Comparison of ENCODE assay signal across 9 cellular contexts in the genomic region with DNA sequence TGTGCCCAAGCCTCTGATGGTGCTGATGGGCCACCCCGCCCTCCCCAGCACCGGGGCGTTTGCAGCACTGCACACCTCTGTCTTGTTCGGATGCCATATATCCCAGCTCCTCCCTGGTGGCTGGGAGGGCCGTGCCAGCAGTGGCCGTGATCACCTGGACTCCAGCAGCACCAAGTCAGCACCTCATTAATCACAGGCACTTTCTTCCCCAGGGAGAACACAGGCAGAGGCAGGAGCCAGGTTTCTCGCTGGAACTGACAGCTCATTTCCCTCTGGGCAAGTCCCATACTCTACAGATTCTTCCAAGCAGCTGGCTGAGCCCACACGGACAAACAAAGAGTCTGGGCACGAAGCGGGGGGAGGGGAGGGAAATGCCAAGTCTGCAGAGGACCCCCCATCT.
A peak's percentile ranks its signal among the peaks of the same experiment; 100 is the strongest.
DNase-seq lines count a peak whose midpoint lies in the region; ATAC-seq and TF ChIP-seq lines count a peak whose summit lies in the region.
"Had no signal": no experiment of that assay in that cellular context is flagged by ENCODE, and none has a peak within 500 bp of the region (broad histone marks: within the 10 kb centered on the region; RNA-seq: fewer than 3 reads in every experiment).

No MANE protein-coding gene starts in this region.

- TF ChIP-seq CTCF in testis (IDR thresholded peaks at IDR 0.05) (no peak), MM.1S (IDR thresholded peaks at IDR 0.05; ENCODE audit: low read length) (no peak)

- no peaks in the 10 kb centered on the region for H3K9me2 ChIP-seq in MM.1S (replicated peaks; ENCODE audit: insufficient read depth, low read length)

- H3K4me1 ChIP-seq in testis (no peaks in the 10 kb centered on the region), MM.1S (ENCODE audit: low read length) (peaks cover 44% of the 10 kb centered on the region)

- ATAC-seq in Right ventricle myocardium superior (ENCODE audit: poor library complexity) (peak; percentile 87), SK-N-SH treated with all-trans-retinoic acid at 6 μM for 48 hours (peak; percentile 33; the same call in 2 of the 3 replicates), left cardiac atrium (peak; percentile 38 to 60), HG03108 (IDR thresholded peaks at IDR 0.05; ENCODE audit: unreplicated experiment) (no peak)

- intact Hi-C loops in Right ventricle myocardium superior (cut with DNase I): loop anchor here (10.0 kb wide), 1 partner anchor 169 kb away; no protein-coding TSS in a partner anchor
- intact Hi-C loops in cardiac septum (cut with DNase I): loop anchor here (5.0 kb wide), 1 partner anchor 51 kb away; no protein-coding TSS in a partner anchor
- intact Hi-C loops in left cardiac atrium (cut with DNase I): no loop called here
- intact Hi-C loops in testis (cut with DNase I; ENCODE audit: low total_unique reads): no loop called here

- H3K9ac ChIP-seq in MM.1S (ENCODE audit: low read length): no peak overlapping the region

- 82 to 87% methylated on average over 5 to 10 of the region's 10 CpGs for WGBS in testis, 2 donors

- no peaks in the 10 kb centered on the region for H4K20me1 ChIP-seq in MM.1S (ENCODE audit: insufficient read depth, low read length)

- no peak overlapping the region for H3K4me3 ChIP-seq in testis
- no peak overlapping the region for H3K4me3 ChIP-seq in MM.1S (ENCODE audit: low read length)

- H3K27ac ChIP-seq in testis (no peak overlapping the region), MM.1S (ENCODE audit: low read length) (no peak overlapping the region)

- H3K9me3 ChIP-seq in testis (no peaks in the 10 kb centered on the region), MM.1S (replicated peaks; ENCODE audit: insufficient read depth, low read length) (no peaks in the 10 kb centered on the region)

- TF ChIP-seq POLR2A in testis (IDR thresholded peaks at IDR 0.05): no peak

- no peaks in the 10 kb centered on the region for H3K36me3 ChIP-seq in testis (ENCODE audit: low read depth, missing control alignments)
- H3K36me3 ChIP-seq in MM.1S (replicated peaks; ENCODE audit: insufficient read depth, low read length): no peaks in the 10 kb centered on the region

- H3F3A ChIP-seq in MM.1S (ENCODE audit: insufficient read depth, low read length): peaks cover 22% of the 10 kb centered on the region; the same call in 1 of the 2 replicates

- H3K4me2 ChIP-seq in MM.1S (ENCODE audit: low read depth, low read length): no peak overlapping the region

- no peak overlapping the region for H2AFZ ChIP-seq in MM.1S (ENCODE audit: low read length)

- H3K79me2 ChIP-seq in MM.1S (ENCODE audit: low read length): peaks cover 15% of the 10 kb centered on the region

- DNase-seq in Right ventricle myocardium superior: no peak
- DNase-seq in cardiac septum (ENCODE audit: low spot score): no peak
- DNase-seq in left cardiac atrium: no peak
- DNase-seq in testis: peak; percentile 5
- no peak for DNase-seq in NCI-H2196 treated with DMSO at 0.1 percent for 48 hours (lab: John Stamatoyannopoulos, UW; ENCODE audit: unreplicated experiment)
- no peak for DNase-seq in MM.1S
- DNase-seq: nucleus accumbens had no signal

- no peaks in the 10 kb centered on the region for H3K27me3 ChIP-seq in testis
- no peaks in the 10 kb centered on the region for H3K27me3 ChIP-seq in MM.1S (replicated peaks; ENCODE audit: insufficient read depth, low read length)

TF ChIP-seq in SK-N-SH treated with all-trans-retinoic acid at 6 μM for 48 hours, 23 proteins besides CTCF, POLR2A, EP300 and RAD21 (continues in another document):
- TF ChIP-seq TCF4 (CRISPR knock-in tag; IDR thresholded peaks at IDR 0.05; ENCODE audit: borderline replicate concordance) (no peak), CSDC2 (CRISPR knock-in tag; IDR thresholded peaks at IDR 0.05) (no peak), ZNF565 (CRISPR knock-in tag; conservative IDR thresholded peaks at IDR 0.05; ENCODE audit: low read depth) (no peak), ZNF70 (CRISPR knock-in tag; IDR thresholded peaks at IDR 0.05) (no peak), ESRRG (CRISPR knock-in tag; IDR thresholded peaks at IDR 0.05) (no peak), BACH2 (CRISPR knock-in tag; IDR thresholded peaks at IDR 0.05; ENCODE audit: borderline replicate concordance) (no peak), ARNTL (CRISPR knock-in tag; IDR thresholded peaks at IDR 0.05; ENCODE audit: borderline replicate concordance, low read depth) (no peak), TSHZ2 (CRISPR knock-in tag; IDR thresholded peaks at IDR 0.05) (no peak), SNAI2 (CRISPR knock-in tag; IDR thresholded peaks at IDR 0.05) (no peak), OSR1 (CRISPR knock-in tag; IDR thresholded peaks at IDR 0.05) (no peak), ZNF8 (CRISPR knock-in tag; IDR thresholded peaks at IDR 0.05) (no peak), CSRNP3 (CRISPR knock-in tag; IDR thresholded peaks at IDR 0.05) (no peak)
- TF ChIP-seq, protein P1, sequence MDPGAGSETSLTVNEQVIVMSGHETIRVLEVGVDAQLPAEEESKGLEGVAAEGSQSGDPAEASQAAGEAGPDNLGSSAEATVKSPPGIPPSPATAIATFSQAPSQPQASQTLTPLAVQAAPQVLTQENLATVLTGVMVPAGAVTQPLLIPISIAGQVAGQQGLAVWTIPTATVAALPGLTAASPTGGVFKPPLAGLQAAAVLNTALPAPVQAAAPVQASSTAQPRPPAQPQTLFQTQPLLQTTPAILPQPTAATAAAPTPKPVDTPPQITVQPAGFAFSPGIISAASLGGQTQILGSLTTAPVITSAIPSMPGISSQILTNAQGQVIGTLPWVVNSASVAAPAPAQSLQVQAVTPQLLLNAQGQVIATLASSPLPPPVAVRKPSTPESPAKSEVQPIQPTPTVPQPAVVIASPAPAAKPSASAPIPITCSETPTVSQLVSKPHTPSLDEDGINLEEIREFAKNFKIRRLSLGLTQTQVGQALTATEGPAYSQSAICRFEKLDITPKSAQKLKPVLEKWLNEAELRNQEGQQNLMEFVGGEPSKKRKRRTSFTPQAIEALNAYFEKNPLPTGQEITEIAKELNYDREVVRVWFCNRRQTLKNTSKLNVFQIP (CRISPR knock-in tag; IDR thresholded peaks at IDR 0.05; ENCODE audit: borderline replicate concordance, low read depth): no peak
- TF ChIP-seq, protein P2, sequence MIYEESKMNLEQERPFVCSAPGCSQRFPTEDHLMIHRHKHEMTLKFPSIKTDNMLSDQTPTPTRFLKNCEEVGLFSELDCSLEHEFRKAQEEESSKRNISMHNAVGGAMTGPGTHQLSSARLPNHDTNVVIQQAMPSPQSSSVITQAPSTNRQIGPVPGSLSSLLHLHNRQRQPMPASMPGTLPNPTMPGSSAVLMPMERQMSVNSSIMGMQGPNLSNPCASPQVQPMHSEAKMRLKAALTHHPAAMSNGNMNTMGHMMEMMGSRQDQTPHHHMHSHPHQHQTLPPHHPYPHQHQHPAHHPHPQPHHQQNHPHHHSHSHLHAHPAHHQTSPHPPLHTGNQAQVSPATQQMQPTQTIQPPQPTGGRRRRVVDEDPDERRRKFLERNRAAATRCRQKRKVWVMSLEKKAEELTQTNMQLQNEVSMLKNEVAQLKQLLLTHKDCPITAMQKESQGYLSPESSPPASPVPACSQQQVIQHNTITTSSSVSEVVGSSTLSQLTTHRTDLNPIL (CRISPR knock-in tag; IDR thresholded peaks at IDR 0.05; ENCODE audit: low read depth): no peak

Comparison
In these comparisons a context has a peak if more than half of its experiments do, and no peak if none do; other contexts are left out.
1. intact Hi-C loops: an anchor here in Right ventricle myocardium superior (10.0 kb wide) and cardiac septum (5.0 kb wide); none called in left cardiac atrium and testis.